Comparison of ENCODE assay signal across 1 cellular context in the genomic region with DNA sequence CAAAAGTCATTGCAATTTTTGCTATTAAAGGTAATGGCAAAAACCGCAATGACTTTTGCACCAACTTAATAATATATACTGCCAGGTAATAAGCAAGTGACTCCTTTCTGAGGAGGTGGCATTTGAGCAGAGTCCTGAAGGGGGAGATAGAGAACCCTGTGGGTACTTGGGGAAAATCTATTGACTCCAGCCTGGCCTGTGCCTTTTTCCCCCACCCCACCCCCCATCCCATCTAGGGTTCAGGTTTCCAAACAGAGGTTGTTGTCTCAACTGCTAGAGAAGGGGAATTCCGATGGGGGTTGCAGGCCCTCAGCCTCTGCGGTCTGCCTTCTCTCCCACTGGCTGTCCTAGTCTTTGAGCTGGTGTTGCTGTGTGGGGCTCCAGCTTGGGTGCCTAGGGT.
TF ChIP-seq lines count a peak whose summit lies in the region.

No MANE protein-coding gene starts in this region.

TF ChIP-seq in GM12878, 131 proteins besides CTCF, POLR2A, EP300 and RAD21 (continues in another document):
- no peak for TF ChIP-seq KDM1A (IDR thresholded peaks at IDR 0.05; ENCODE audit: borderline replicate concordance)
- TF ChIP-seq BACH1 (IDR thresholded peaks at IDR 0.05; ENCODE audit: borderline replicate concordance), result no peak
- 0 out of 2 replicates have a peak, but pooled peaks have one; percentile 12 for TF ChIP-seq POLR2AphosphoS5 (IDR thresholded peaks at IDR 0.05; ENCODE audit: low read length)
- TF ChIP-seq, protein P1, sequence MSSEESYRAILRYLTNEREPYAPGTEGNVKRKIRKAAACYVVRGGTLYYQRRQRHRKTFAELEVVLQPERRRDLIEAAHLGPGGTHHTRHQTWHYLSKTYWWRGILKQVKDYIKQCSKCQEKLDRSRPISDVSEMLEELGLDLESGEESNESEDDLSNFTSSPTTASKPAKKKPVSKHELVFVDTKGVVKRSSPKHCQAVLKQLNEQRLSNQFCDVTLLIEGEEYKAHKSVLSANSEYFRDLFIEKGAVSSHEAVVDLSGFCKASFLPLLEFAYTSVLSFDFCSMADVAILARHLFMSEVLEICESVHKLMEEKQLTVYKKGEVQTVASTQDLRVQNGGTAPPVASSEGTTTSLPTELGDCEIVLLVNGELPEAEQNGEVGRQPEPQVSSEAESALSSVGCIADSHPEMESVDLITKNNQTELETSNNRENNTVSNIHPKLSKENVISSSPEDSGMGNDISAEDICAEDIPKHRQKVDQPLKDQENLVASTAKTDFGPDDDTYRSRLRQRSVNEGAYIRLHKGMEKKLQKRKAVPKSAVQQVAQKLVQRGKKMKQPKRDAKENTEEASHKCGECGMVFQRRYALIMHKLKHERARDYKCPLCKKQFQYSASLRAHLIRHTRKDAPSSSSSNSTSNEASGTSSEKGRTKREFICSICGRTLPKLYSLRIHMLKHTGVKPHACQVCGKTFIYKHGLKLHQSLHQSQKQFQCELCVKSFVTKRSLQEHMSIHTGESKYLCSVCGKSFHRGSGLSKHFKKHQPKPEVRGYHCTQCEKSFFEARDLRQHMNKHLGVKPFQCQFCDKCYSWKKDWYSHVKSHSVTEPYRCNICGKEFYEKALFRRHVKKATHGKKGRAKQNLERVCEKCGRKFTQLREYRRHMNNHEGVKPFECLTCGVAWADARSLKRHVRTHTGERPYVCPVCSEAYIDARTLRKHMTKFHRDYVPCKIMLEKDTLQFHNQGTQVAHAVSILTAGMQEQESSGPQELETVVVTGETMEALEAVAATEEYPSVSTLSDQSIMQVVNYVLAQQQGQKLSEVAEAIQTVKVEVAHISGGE (CRISPR knock-in tag; IDR thresholded peaks at IDR 0.05), result no peak
- TF ChIP-seq SREBF1 (IDR thresholded peaks at IDR 0.05; ENCODE audit: low read length), result no peak
- peak; percentile 75 for TF ChIP-seq CHD2 (IDR thresholded peaks at IDR 0.05; ENCODE audit: borderline replicate concordance, low read depth, low read length)
- TF ChIP-seq, protein P2, sequence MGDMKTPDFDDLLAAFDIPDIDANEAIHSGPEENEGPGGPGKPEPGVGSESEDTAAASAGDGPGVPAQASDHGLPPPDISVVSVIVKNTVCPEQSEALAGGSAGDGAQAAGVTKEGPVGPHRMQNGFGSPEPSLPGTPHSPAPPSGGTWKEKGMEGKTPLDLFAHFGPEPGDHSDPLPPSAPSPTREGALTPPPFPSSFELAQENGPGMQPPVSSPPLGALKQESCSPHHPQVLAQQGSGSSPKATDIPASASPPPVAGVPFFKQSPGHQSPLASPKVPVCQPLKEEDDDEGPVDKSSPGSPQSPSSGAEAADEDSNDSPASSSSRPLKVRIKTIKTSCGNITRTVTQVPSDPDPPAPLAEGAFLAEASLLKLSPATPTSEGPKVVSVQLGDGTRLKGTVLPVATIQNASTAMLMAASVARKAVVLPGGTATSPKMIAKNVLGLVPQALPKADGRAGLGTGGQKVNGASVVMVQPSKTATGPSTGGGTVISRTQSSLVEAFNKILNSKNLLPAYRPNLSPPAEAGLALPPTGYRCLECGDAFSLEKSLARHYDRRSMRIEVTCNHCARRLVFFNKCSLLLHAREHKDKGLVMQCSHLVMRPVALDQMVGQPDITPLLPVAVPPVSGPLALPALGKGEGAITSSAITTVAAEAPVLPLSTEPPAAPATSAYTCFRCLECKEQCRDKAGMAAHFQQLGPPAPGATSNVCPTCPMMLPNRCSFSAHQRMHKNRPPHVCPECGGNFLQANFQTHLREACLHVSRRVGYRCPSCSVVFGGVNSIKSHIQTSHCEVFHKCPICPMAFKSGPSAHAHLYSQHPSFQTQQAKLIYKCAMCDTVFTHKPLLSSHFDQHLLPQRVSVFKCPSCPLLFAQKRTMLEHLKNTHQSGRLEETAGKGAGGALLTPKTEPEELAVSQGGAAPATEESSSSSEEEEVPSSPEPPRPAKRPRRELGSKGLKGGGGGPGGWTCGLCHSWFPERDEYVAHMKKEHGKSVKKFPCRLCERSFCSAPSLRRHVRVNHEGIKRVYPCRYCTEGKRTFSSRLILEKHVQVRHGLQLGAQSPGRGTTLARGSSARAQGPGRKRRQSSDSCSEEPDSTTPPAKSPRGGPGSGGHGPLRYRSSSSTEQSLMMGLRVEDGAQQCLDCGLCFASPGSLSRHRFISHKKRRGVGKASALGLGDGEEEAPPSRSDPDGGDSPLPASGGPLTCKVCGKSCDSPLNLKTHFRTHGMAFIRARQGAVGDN (IDR thresholded peaks at IDR 0.05), result 0 out of 2 replicates have a peak, but pooled peaks have one; percentile 20
- no peak for TF ChIP-seq ZBED1 (IDR thresholded peaks at IDR 0.05; ENCODE audit: borderline replicate concordance)
- TF ChIP-seq BHLHE40 (IDR thresholded peaks at IDR 0.05; ENCODE audit: borderline replicate concordance in 1 of 2, low read depth in 2 of 2, low read length in 1 of 2), result peak; percentile 43 to 57; a peak in 2 of 4 replicates
- TF ChIP-seq SMAD5 (IDR thresholded peaks at IDR 0.05; ENCODE audit: low read depth), result no peak
- no peak for TF ChIP-seq SIX5 (IDR thresholded peaks at IDR 0.05; ENCODE audit: low read depth, low read length, severe bottlenecking)
- TF ChIP-seq DPF2 (IDR thresholded peaks at IDR 0.05), result 0 out of 2 replicates have a peak, but pooled peaks have one; percentile 66
- TF ChIP-seq, protein P3, sequence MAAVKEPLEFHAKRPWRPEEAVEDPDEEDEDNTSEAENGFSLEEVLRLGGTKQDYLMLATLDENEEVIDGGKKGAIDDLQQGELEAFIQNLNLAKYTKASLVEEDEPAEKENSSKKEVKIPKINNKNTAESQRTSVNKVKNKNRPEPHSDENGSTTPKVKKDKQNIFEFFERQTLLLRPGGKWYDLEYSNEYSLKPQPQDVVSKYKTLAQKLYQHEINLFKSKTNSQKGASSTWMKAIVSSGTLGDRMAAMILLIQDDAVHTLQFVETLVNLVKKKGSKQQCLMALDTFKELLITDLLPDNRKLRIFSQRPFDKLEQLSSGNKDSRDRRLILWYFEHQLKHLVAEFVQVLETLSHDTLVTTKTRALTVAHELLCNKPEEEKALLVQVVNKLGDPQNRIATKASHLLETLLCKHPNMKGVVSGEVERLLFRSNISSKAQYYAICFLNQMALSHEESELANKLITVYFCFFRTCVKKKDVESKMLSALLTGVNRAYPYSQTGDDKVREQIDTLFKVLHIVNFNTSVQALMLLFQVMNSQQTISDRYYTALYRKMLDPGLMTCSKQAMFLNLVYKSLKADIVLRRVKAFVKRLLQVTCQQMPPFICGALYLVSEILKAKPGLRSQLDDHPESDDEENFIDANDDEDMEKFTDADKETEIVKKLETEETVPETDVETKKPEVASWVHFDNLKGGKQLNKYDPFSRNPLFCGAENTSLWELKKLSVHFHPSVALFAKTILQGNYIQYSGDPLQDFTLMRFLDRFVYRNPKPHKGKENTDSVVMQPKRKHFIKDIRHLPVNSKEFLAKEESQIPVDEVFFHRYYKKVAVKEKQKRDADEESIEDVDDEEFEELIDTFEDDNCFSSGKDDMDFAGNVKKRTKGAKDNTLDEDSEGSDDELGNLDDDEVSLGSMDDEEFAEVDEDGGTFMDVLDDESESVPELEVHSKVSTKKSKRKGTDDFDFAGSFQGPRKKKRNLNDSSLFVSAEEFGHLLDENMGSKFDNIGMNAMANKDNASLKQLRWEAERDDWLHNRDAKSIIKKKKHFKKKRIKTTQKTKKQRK (IDR thresholded peaks at IDR 0.05; ENCODE audit: low read depth, low read length), result no peak
- TF ChIP-seq ASH2L (IDR thresholded peaks at IDR 0.05; ENCODE audit: borderline replicate concordance, low read depth), result no peak
- no peak for TF ChIP-seq BMI1 (IDR thresholded peaks at IDR 0.05; ENCODE audit: borderline replicate concordance)
- TF ChIP-seq NFXL1 (IDR thresholded peaks at IDR 0.05; ENCODE audit: borderline replicate concordance), result no peak
- TF ChIP-seq SP1 (IDR thresholded peaks at IDR 0.05; ENCODE audit: low read depth, low read length), result peak; percentile 88
- TF ChIP-seq ZNF217 (IDR thresholded peaks at IDR 0.05), result no peak
- TF ChIP-seq CBX3 (IDR thresholded peaks at IDR 0.05; ENCODE audit: borderline replicate concordance, low read depth), result no peak
- TF ChIP-seq ZZZ3 (IDR thresholded peaks at IDR 0.05; ENCODE audit: control insufficient read depth, insufficient read length, low read depth), result no peak
- TF ChIP-seq FOS (IDR thresholded peaks at IDR 0.05; ENCODE audit: borderline replicate concordance, extremely low read depth, insufficient read length), result no peak
- TF ChIP-seq ZNF622 (IDR thresholded peaks at IDR 0.05), result no peak
- no peak for TF ChIP-seq TCF3 (IDR thresholded peaks at IDR 0.05; ENCODE audit: borderline replicate concordance, insufficient read depth, low read depth, low read length)
- no peak for TF ChIP-seq LARP7 (IDR thresholded peaks at IDR 0.05)
- peak; percentile 67; the same call in 1 of the 2 replicates for TF ChIP-seq NBN (IDR thresholded peaks at IDR 0.05)
- TF ChIP-seq NFYA (IDR thresholded peaks at IDR 0.05; ENCODE audit: borderline replicate concordance, low read depth, low read length), result no peak
- TF ChIP-seq NR2F1 (conservative IDR thresholded peaks at IDR 0.05), result peak; percentile 53; the same call in 1 of the 2 replicates
- TF ChIP-seq MXI1 (IDR thresholded peaks at IDR 0.05; ENCODE audit: low read depth, low read length), result no peak
- TF ChIP-seq EGR1 (IDR thresholded peaks at IDR 0.05; ENCODE audit: borderline replicate concordance in 1 of 2, low read depth in 2 of 2, low read length in 2 of 2), result no peak
- no peak for TF ChIP-seq MEF2B (IDR thresholded peaks at IDR 0.05; ENCODE audit: partially characterized antibody, poor library complexity, severe bottlenecking)
- TF ChIP-seq, protein P4, sequence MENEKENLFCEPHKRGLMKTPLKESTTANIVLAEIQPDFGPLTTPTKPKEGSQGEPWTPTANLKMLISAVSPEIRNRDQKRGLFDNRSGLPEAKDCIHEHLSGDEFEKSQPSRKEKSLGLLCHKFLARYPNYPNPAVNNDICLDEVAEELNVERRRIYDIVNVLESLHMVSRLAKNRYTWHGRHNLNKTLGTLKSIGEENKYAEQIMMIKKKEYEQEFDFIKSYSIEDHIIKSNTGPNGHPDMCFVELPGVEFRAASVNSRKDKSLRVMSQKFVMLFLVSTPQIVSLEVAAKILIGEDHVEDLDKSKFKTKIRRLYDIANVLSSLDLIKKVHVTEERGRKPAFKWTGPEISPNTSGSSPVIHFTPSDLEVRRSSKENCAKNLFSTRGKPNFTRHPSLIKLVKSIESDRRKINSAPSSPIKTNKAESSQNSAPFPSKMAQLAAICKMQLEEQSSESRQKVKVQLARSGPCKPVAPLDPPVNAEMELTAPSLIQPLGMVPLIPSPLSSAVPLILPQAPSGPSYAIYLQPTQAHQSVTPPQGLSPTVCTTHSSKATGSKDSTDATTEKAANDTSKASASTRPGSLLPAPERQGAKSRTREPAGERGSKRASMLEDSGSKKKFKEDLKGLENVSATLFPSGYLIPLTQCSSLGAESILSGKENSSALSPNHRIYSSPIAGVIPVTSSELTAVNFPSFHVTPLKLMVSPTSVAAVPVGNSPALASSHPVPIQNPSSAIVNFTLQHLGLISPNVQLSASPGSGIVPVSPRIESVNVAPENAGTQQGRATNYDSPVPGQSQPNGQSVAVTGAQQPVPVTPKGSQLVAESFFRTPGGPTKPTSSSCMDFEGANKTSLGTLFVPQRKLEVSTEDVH (IDR thresholded peaks at IDR 0.05; ENCODE audit: low read depth, partially characterized antibody), result no peak
- TF ChIP-seq MTA2 (IDR thresholded peaks at IDR 0.05; ENCODE audit: low read depth), result 0 out of 2 replicates have a peak, but pooled peaks have one; percentile 32
- no peak for TF ChIP-seq SPI1 (IDR thresholded peaks at IDR 0.05; ENCODE audit: borderline replicate concordance, insufficient read depth, low read depth, low read length)
- TF ChIP-seq HDAC6 (IDR thresholded peaks at IDR 0.05; ENCODE audit: unreplicated experiment), result no peak
- TF ChIP-seq, protein P5, sequence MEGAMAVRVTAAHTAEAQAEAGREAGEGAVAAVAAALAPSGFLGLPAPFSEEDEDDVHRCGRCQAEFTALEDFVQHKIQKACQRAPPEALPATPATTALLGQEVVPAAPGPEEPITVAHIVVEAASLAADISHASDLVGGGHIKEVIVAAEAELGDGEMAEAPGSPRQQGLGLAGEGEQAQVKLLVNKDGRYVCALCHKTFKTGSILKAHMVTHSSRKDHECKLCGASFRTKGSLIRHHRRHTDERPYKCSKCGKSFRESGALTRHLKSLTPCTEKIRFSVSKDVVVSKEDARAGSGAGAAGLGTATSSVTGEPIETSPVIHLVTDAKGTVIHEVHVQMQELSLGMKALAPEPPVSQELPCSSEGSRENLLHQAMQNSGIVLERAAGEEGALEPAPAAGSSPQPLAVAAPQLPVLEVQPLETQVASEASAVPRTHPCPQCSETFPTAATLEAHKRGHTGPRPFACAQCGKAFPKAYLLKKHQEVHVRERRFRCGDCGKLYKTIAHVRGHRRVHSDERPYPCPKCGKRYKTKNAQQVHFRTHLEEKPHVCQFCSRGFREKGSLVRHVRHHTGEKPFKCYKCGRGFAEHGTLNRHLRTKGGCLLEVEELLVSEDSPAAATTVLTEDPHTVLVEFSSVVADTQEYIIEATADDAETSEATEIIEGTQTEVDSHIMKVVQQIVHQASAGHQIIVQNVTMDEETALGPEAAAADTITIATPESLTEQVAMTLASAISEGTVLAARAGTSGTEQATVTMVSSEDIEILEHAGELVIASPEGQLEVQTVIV (IDR thresholded peaks at IDR 0.05; ENCODE audit: borderline replicate concordance, partially characterized antibody), result no peak
- TF ChIP-seq, protein P6, sequence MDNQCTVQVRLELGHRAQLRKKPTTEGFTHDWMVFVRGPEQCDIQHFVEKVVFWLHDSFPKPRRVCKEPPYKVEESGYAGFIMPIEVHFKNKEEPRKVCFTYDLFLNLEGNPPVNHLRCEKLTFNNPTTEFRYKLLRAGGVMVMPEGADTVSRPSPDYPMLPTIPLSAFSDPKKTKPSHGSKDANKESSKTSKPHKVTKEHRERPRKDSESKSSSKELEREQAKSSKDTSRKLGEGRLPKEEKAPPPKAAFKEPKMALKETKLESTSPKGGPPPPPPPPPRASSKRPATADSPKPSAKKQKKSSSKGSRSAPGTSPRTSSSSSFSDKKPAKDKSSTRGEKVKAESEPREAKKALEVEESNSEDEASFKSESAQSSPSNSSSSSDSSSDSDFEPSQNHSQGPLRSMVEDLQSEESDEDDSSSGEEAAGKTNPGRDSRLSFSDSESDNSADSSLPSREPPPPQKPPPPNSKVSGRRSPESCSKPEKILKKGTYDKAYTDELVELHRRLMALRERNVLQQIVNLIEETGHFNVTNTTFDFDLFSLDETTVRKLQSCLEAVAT (IDR thresholded peaks at IDR 0.05), result no peak
- TF ChIP-seq, protein P7, sequence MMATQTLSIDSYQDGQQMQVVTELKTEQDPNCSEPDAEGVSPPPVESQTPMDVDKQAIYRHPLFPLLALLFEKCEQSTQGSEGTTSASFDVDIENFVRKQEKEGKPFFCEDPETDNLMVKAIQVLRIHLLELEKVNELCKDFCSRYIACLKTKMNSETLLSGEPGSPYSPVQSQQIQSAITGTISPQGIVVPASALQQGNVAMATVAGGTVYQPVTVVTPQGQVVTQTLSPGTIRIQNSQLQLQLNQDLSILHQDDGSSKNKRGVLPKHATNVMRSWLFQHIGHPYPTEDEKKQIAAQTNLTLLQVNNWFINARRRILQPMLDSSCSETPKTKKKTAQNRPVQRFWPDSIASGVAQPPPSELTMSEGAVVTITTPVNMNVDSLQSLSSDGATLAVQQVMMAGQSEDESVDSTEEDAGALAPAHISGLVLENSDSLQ (IDR thresholded peaks at IDR 0.05), result no peak
- TF ChIP-seq SMC3 (IDR thresholded peaks at IDR 0.05; ENCODE audit: borderline replicate concordance, low read length), result peak; percentile 70; the same call in 1 of the 2 replicates
